ENCODE assay signal across 8 cellular contexts in genomic region chr5:179908528-179908927, GRCh38. TPM values are rescaled to one million over a fixed set of nuclear protein-coding genes. Genes with fewer than 3 reads are reported as not detected.
DNase-seq lines count a peak whose midpoint lies in the region; ATAC-seq, FAIRE-seq and TF ChIP-seq lines count a peak whose summit lies in the region.

No MANE protein-coding gene starts in this region.

- H3K27me3 ChIP-seq in left ventricle myocardium inferior (ENCODE audit: low read depth) (no peaks in the 10 kb centered on the region), GM12878 (replicated peaks in 1 of 2; ENCODE audit: control insufficient read depth in 2 of 2, insufficient read depth in 2 of 2, low read length in 1 of 2) (no peaks in the 10 kb centered on the region), vagina (no peaks in the 10 kb centered on the region)

- intact Hi-C loops in left ventricle myocardium inferior (cut with micrococcal nuclease) (no loop called here), Right ventricle myocardium superior (cut with DNase I) (loop anchor here (10.0 kb wide), 1 partner anchor 104 kb away; the partner anchor contains the start of gene MGAT4B), GM12878 (cut with micrococcal nuclease; ENCODE audit: unreplicated experiment) (loop anchor here (5.0 kb wide), 1 partner anchor 101 kb away; the partner anchor contains the start of gene MGAT4B), vagina (cut with DNase I) (loop anchor here (10.0 kb wide), 1 partner anchor 104 kb away; the partner anchor contains the start of gene MGAT4B)

- H3K36me3 ChIP-seq in left ventricle myocardium inferior = peaks cover 13% of the 10 kb centered on the region
- H3K36me3 ChIP-seq in GM12878 (ENCODE audit: control insufficient read depth in 2 of 2, insufficient read depth in 2 of 2, low read length in 1 of 2) = peaks cover 1 to 5% of the 10 kb centered on the region in 2 experiments; a peak in 2 of 4 replicates
- peaks cover 0 to 14% of the 10 kb centered on the region in 2 donors for H3K36me3 ChIP-seq in vagina

- peaks cover 7% of the 10 kb centered on the region for H3K36me3 Mint-ChIP-seq in mesothelial cell of epicardium

- no peaks in the 10 kb centered on the region for H3K27me3 Mint-ChIP-seq in mesothelial cell of epicardium (ENCODE audit: low read depth)

- TF ChIP-seq RAD21 in GM12878 (IDR thresholded peaks at IDR 0.05; ENCODE audit: insufficient read depth, low read depth, low read length) = no peak

- peaks cover 22% of the 10 kb centered on the region for H3K4me1 ChIP-seq in left ventricle myocardium inferior
- peaks cover 12% of the 10 kb centered on the region for H3K4me1 ChIP-seq in GM12878 (ENCODE audit: control insufficient read depth, insufficient read depth, low read length)
- H3K4me1 ChIP-seq in vagina = peaks cover 29% of the 10 kb centered on the region

- no peak overlapping the region for H3K4me2 ChIP-seq in GM12878 (ENCODE audit: control insufficient read depth, insufficient read depth)

- no TSS peak for BruUV-seq in GM12878 (replicated peaks; lab: Mats Ljungman, UMichigan)

- ATAC-seq in Right ventricle myocardium superior (ENCODE audit: poor library complexity) = no peak
- ATAC-seq in GM12878 = no peak
- ATAC-seq in HG03097 (IDR thresholded peaks at IDR 0.05; ENCODE audit: low FRiP score, unreplicated experiment) = no peak

- no peak overlapping the region for H3K9ac ChIP-seq in GM12878 (ENCODE audit: control insufficient read depth, insufficient read depth, low read length)

- no peak overlapping the region for H2AFZ ChIP-seq in GM12878 (ENCODE audit: control insufficient read depth, low read depth, low read length)

- H3K27ac ChIP-seq in left ventricle myocardium inferior (replicated peaks) = peak overlapping the region; percentile 85
- no peak overlapping the region for H3K27ac ChIP-seq in GM12878 (ENCODE audit: control insufficient read depth, insufficient read depth)
- peak overlapping the region; percentile 79 for H3K27ac ChIP-seq in vagina

- POLR2A ChIA-PET in GM12878 (lab: Charles Lee) = interaction anchor here (0.6 kb wide), 1 partner anchor 226 kb away, joined by 5 read pairs; no protein-coding TSS in a partner anchor

- H3K4me1 Mint-ChIP-seq in mesothelial cell of epicardium = peaks cover 7% of the 10 kb centered on the region

- FAIRE-seq in GM12878 (lab: Jason Lieb, UNC) = no peak

- no peaks in the 10 kb centered on the region for H3K9me3 ChIP-seq in left ventricle myocardium inferior (replicated peaks)
- H3K9me3 ChIP-seq in GM12878 (replicated peaks; ENCODE audit: control insufficient read depth, insufficient read depth, low read length) = no peaks in the 10 kb centered on the region
- H3K9me3 ChIP-seq in vagina = no peaks in the 10 kb centered on the region

- no peak for TF ChIP-seq CTCF in left ventricle myocardium inferior (IDR thresholded peaks at IDR 0.05; ENCODE audit: borderline replicate concordance)
- TF ChIP-seq CTCF in GM12878 (IDR thresholded peaks at IDR 0.05 in 2 of 3, conservative IDR thresholded peaks at IDR 0.05 in 1 of 3; ENCODE audit: control insufficient read depth in 2 of 3, extremely low read depth in 1 of 3, insufficient read depth in 1 of 3, low read depth in 3 of 3, low read length in 3 of 3) = 0 out of 6 replicates have a peak, but pooled peaks of 2 of the 3 experiments have one; percentile 1 to 20
- no peak for TF ChIP-seq CTCF in mesothelial cell of epicardium (IDR thresholded peaks at IDR 0.05; ENCODE audit: unreplicated experiment)
- no peak for TF ChIP-seq CTCF in vagina (IDR thresholded peaks at IDR 0.05)

- RAD21 ChIA-PET in GM12878 (lab: Charles Lee; ENCODE audit: unreplicated experiment) = no interaction called here

- H3K27ac Mint-ChIP-seq in mesothelial cell of epicardium = no peak overlapping the region

- H3K4me3 ChIP-seq in left ventricle myocardium inferior = peak overlapping the region; percentile 75
- H3K4me3 ChIP-seq in GM12878 = no peak overlapping the region
- H3K4me3 ChIP-seq in vagina = peak overlapping the region; percentile 65 to 68

- no peaks in the 10 kb centered on the region for H3K9me3 Mint-ChIP-seq in mesothelial cell of epicardium

- H3K4me3 Mint-ChIP-seq in mesothelial cell of epicardium = peak overlapping the region; percentile 70

- CTCF ChIA-PET in GM12878 (lab: Yijun Ruan, JAX) = interaction anchor here (1.7 to 1.8 kb wide), 2 partner anchors 107 to 146 kb away, joined by 5 to 9 read pairs; no protein-coding TSS in a partner anchor

- no peak for DNase-seq in left ventricle myocardium inferior
- no peak for DNase-seq in Right ventricle myocardium superior
- DNase-seq in GM12878 (ENCODE audit: low read depth, low spot score) = no peak
- no peak for DNase-seq in mesothelial cell of epicardium (ENCODE audit: low spot score in 2 of 2, unreplicated experiment in 2 of 2)
- no peak for DNase-seq in vagina (ENCODE audit: extremely low spot score in 2 of 2)
- no peak for DNase-seq in OCI-M2 (lab: John Stamatoyannopoulos, UW; ENCODE audit: unreplicated experiment)
- no peak for DNase-seq in SHP77 treated with DMSO at 0.1 percent for 48 hours (lab: John Stamatoyannopoulos, UW)

- WGBS in GM12878 (ENCODE audit: insufficient coverage, insufficient replicate concordance, low lambda C conversion rate, missing lambda C conversion rate) = 89% methylated on average over 16 of the region's 16 CpGs

- in situ Hi-C loops in GM12878 (cut with MboI) = no loop called here

- H4K20me1 ChIP-seq in GM12878 (ENCODE audit: control insufficient read depth, insufficient read depth) = no peaks in the 10 kb centered on the region

- TF ChIP-seq EP300 in GM12878 (IDR thresholded peaks at IDR 0.05; ENCODE audit: borderline replicate concordance in 1 of 2, control insufficient read depth in 1 of 2, low read depth in 2 of 2, low read length in 2 of 2) = no peak

- SMC1A ChIA-PET in GM12878 (lab: Charles Lee; ENCODE audit: uncharacterized antibody, unreplicated experiment) = no interaction called here

- peaks cover 18% of the 10 kb centered on the region for H3K79me2 ChIP-seq in GM12878 (ENCODE audit: control insufficient read depth, insufficient read depth, low read length)

- TF ChIP-seq POLR2A in GM12878 (IDR thresholded peaks at IDR 0.05; ENCODE audit: low read depth, low read length) (no peak), vagina (IDR thresholded peaks at IDR 0.05) (no peak)

TF ChIP-seq in GM12878, 131 proteins besides CTCF, POLR2A, EP300 and RAD21:
- 0 out of 2 replicates have a peak, but pooled peaks have one; percentile 34 for TF ChIP-seq SMARCA5 (IDR thresholded peaks at IDR 0.05)
- no peak for TF ChIP-seq BCL3 (IDR thresholded peaks at IDR 0.05; ENCODE audit: borderline replicate concordance, insufficient read depth, low read depth, low read length, poor library complexity, severe bottlenecking)

RNA-seq across cellular contexts. Expression of gene TBC1D9B, which starts 0.8 kb away (rescaled TPM):
- total RNA-seq in left ventricle myocardium inferior (31.1 TPM), Right ventricle myocardium superior (29.6 TPM), GM12878 (2014; rRNA removed) (18.9 and 26.4 TPM in 2 replicates), GM12878 (2014; rRNA removed; fragmentation: Illumina TruSeq; extraction: Trizol) (31.0 and 33.1 TPM in 2 replicates), GM12878 (2021) (63.7 and 74.2 TPM in 2 replicates), mesothelial cell of epicardium (131 to 139 TPM (median 139 TPM) in 3 replicates), vagina (125 TPM)
- 235 and 272 TPM in 2 replicates for total RNA-seq in GM12878 (2013; cell fraction: nucleolus; rRNA removed)
- polyA plus RNA-seq in GM12878 (2011; ENCODE audit: low read depth) = 23.4 TPM
- polyA plus RNA-seq in GM12878 (2011; rRNA removed) (30.6 and 42.7 TPM in 2 replicates), GM12878 (2014; fragmentation: Illumina TruSeq; extraction: Trizol) (25.4 and 34.2 TPM in 2 replicates), GM12878 (2014; fragmentation: Nextera tagmentation; extraction: Ambion mirVana) (1 to 10 TPM; 4.0 to 8.3 TPM), GM12878 (2014; rRNA removed) (61.6 and 63.0 TPM in 2 replicates), GM12878 (2016; fragmentation: Nextera tagmentation; extraction: Ambion mirVana) (10 to 100 TPM; 34.9 to 36.4 TPM)
- polyA plus RNA-seq in GM12878 (2011; cell fraction: cytosol; rRNA removed) = 47.0 and 56.2 TPM in 2 replicates
- polyA plus RNA-seq in GM12878 (2011; cell fraction: nucleus; rRNA removed) = 385 and 407 TPM in 2 replicates
- 45.9 and 56.5 TPM in 2 replicates for polyA plus RNA-seq in GM12878 (2012)
- polyA minus RNA-seq in GM12878 (2011; rRNA and poly(A)+ RNA removed) = 43.5 and 76.1 TPM in 2 replicates
- polyA minus RNA-seq in GM12878 (2011; cell fraction: cytosol; rRNA and poly(A)+ RNA removed) = 27.5 and 28.4 TPM in 2 replicates
- 81.2 and 102 TPM in 2 replicates for polyA minus RNA-seq in GM12878 (2011; cell fraction: nucleus; rRNA and poly(A)+ RNA removed)

RNA-seq across cellular contexts. Expression of gene MRNIP, which starts 49.9 kb away (rescaled TPM):
- total RNA-seq in left ventricle myocardium inferior = 13.1 TPM
- total RNA-seq in Right ventricle myocardium superior = 12.1 TPM
- total RNA-seq in GM12878 (2013; cell fraction: nucleolus; rRNA removed) = 156 and 160 TPM in 2 replicates
- 16.2 and 17.7 TPM in 2 replicates for total RNA-seq in GM12878 (2014; rRNA removed)
- total RNA-seq in GM12878 (2014; rRNA removed; fragmentation: Illumina TruSeq; extraction: Trizol) = 7.8 and 10.5 TPM in 2 replicates
- total RNA-seq in GM12878 (2021) = 13.3 and 17.4 TPM in 2 replicates
- polyA plus RNA-seq in GM12878 (2011; ENCODE audit: low read depth) = 15.8 TPM
- polyA plus RNA-seq in GM12878 (2011; rRNA removed) = 30.4 and 30.9 TPM in 2 replicates
- 35.9 and 43.8 TPM in 2 replicates for polyA plus RNA-seq in GM12878 (2011; cell fraction: cytosol; rRNA removed)
- polyA plus RNA-seq in GM12878 (2011; cell fraction: nucleus; rRNA removed) = 161 and 182 TPM in 2 replicates
- polyA plus RNA-seq in GM12878 (2012) = 21.8 and 22.8 TPM in 2 replicates
- polyA plus RNA-seq in GM12878 (2014; fragmentation: Illumina TruSeq; extraction: Trizol) = 9.7 and 12.3 TPM in 2 replicates
- polyA plus RNA-seq in GM12878 (2014; fragmentation: Nextera tagmentation; extraction: Ambion mirVana) = 10 to 100 TPM in 1 of 2 experiments, 1 to 10 TPM in 1; 2.4 to 13.6 TPM
- 28.3 and 28.9 TPM in 2 replicates for polyA plus RNA-seq in GM12878 (2014; rRNA removed)
- 10 to 100 TPM; 10.0 to 12.7 TPM for polyA plus RNA-seq in GM12878 (2016; fragmentation: Nextera tagmentation; extraction: Ambion mirVana)
- 9.7 and 17.6 TPM in 2 replicates for polyA minus RNA-seq in GM12878 (2011; rRNA and poly(A)+ RNA removed)
- 4.4 and 5.6 TPM in 2 replicates for polyA minus RNA-seq in GM12878 (2011; cell fraction: cytosol; rRNA and poly(A)+ RNA removed)
- 15.0 and 23.3 TPM in 2 replicates for polyA minus RNA-seq in GM12878 (2011; cell fraction: nucleus; rRNA and poly(A)+ RNA removed)
- 44.1 to 48.2 TPM (median 47.0 TPM) in 3 replicates for total RNA-seq in mesothelial cell of epicardium
- 53.8 TPM for total RNA-seq in vagina

Comparison
In these comparisons a context has a peak if more than half of its experiments do, and no peak if none do; other contexts are left out.
1. CTCF ChIP-seq: peak in GM12878 (2 of 3); none in left ventricle myocardium inferior (single experiment), mesothelial cell of epicardium (single experiment) and vagina (0 of 3).